Comparison of ENCODE assay signal across 13 cellular contexts in the genomic region with DNA sequence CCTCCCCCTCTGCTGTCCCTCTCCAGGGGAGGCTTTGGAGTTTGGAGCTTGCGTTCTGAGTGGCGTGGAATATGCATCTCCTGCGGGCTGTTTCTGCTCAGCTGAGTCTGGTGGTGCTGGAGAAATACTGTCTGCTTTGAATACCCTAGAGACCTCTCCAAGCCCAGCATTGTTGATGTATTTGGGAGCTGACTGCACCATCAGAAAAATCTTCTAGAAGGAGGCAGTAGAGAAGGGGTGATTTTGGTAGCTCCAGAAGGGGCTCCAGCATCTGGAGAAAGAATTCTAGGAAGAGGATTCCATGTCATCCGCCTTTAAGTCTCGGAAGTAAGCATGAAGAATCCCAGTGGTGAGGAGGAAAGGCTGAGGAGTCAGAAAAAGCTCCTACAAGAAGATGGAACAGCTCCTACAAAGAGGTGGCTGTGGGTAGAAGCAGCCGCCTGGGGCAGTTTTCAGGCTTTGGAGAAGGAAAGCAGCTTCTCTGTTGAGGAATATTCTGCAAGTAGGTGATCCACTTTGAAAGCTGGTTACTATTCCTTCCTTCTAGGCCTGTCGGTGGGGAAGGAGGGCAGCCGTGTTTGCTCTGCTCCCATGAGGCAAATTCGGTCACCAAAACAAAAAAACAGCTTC. TPM values are rescaled to one million over a fixed set of nuclear protein-coding genes. Genes with fewer than 3 reads are reported as not detected.
DNase-seq lines count a peak whose midpoint lies in the region; ATAC-seq and TF ChIP-seq lines count a peak whose summit lies in the region.
"Had no signal": no experiment of that assay in that cellular context is flagged by ENCODE, and none has a peak within 500 bp of the region (broad histone marks: within the 10 kb centered on the region; RNA-seq: fewer than 3 reads in every experiment).

No MANE protein-coding gene starts in this region.

- ATAC-seq in upper lobe of right lung (no peak), GM21717 (IDR thresholded peaks at IDR 0.05; ENCODE audit: unreplicated experiment) (no peak)

- H3K27me3 ChIP-seq in endodermal cell (ENCODE audit: control insufficient read depth, insufficient read depth, low read length, poor library complexity, severe bottlenecking): no peaks in the 10 kb centered on the region
- no peaks in the 10 kb centered on the region for H3K27me3 ChIP-seq in upper lobe of right lung

- H3K4me3 ChIP-seq in endodermal cell (ENCODE audit: low read length): no peak overlapping the region
- H3K4me3 ChIP-seq in upper lobe of right lung: no peak overlapping the region

- 92 to 100% methylated on average over 3 to 9 of the region's 9 CpGs for WGBS in endodermal cell (ENCODE audit: insufficient coverage in 1 of 2, insufficient read length in 1 of 2), 2 experiments

- DNase-seq in activated naive CD4-positive, alpha-beta T cell (lab: John Stamatoyannopoulos, UW): no peak
- DNase-seq in endodermal cell: no peak
- DNase-seq in neural crest cell (ENCODE audit: low read depth, low spot score): no peak
- no peak for DNase-seq in upper lobe of right lung
- no peak for DNase-seq in GOT3 (lab: John Stamatoyannopoulos, UW)
- no peak for DNase-seq in NCI-H1092 treated with DMSO at 0.1 percent for 48 hours (lab: John Stamatoyannopoulos, UW)
- DNase-seq: GDM1; H7; NCI-H524 treated with DMSO at 0.1 percent for 48 hours; stimulated activated naive CD4-positive, alpha-beta T cell treated with Interleukin-2 at 50 U/mL for 16 hours had no signal

- H3K36me3 ChIP-seq in endodermal cell (ENCODE audit: control insufficient read depth, insufficient read depth, low read length) (peaks cover 13% of the 10 kb centered on the region), upper lobe of right lung (peaks cover 19% of the 10 kb centered on the region)

- TF ChIP-seq CTCF in endodermal cell (conservative IDR thresholded peaks at IDR 0.05): no peak
- no peak for TF ChIP-seq CTCF in neural crest cell (conservative IDR thresholded peaks at IDR 0.05)
- TF ChIP-seq CTCF in upper lobe of right lung (IDR thresholded peaks at IDR 0.05): no peak

- H3K4me1 ChIP-seq in endodermal cell (ENCODE audit: control insufficient read depth, insufficient read depth, low read length): peaks cover 11% of the 10 kb centered on the region
- peaks cover 54% of the 10 kb centered on the region for H3K4me1 ChIP-seq in upper lobe of right lung

- peak overlapping the region; percentile 22 for H3K27ac ChIP-seq in endodermal cell (ENCODE audit: low read depth, low read length)
- H3K27ac ChIP-seq in upper lobe of right lung: peak overlapping the region; percentile 32
- H3K27ac ChIP-seq: KMS-11 had no signal

- H3K27ac Mint-ChIP-seq in activated naive CD4-positive, alpha-beta T cell treated with anti-CD3 and anti-CD28 coated beads, Interleukin-2, amount 50 U/mL, for 24 hours: peak overlapping the region; percentile 89
- H3K27ac Mint-ChIP-seq in endodermal cell (peak overlapping the region; percentile 65), neural crest cell (ENCODE audit: unreplicated experiment) (peak overlapping the region; percentile 13)

- intact Hi-C loops in upper lobe of right lung (cut with DNase I): no loop called here

- H3K9me3 ChIP-seq in endodermal cell (ENCODE audit: control insufficient read depth, low read length) (no peaks in the 10 kb centered on the region), upper lobe of right lung (no peaks in the 10 kb centered on the region)

- H3K4me3 Mint-ChIP-seq in activated naive CD4-positive, alpha-beta T cell treated with anti-CD3 and anti-CD28 coated beads, Interleukin-2, amount 50 U/mL, for 24 hours: no peak overlapping the region
- no peak overlapping the region for H3K4me3 Mint-ChIP-seq in endodermal cell
- peak overlapping the region; percentile 13 for H3K4me3 Mint-ChIP-seq in neural crest cell

- no peak overlapping the region for H3K9ac ChIP-seq in endodermal cell (ENCODE audit: extremely low read depth, low read length, poor library complexity, severe bottlenecking)
- H3K9ac ChIP-seq: KMS-11 had no signal

- peaks cover 12% of the 10 kb centered on the region for H3K36me3 Mint-ChIP-seq in activated naive CD4-positive, alpha-beta T cell treated with anti-CD3 and anti-CD28 coated beads, Interleukin-2, amount 50 U/mL, for 24 hours
- H3K36me3 Mint-ChIP-seq in endodermal cell (ENCODE audit: low read depth): peaks cover 13% of the 10 kb centered on the region
- H3K36me3 Mint-ChIP-seq in neural crest cell (ENCODE audit: low read depth): peaks cover 7% of the 10 kb centered on the region

- H3K4me1 Mint-ChIP-seq in activated naive CD4-positive, alpha-beta T cell treated with anti-CD3 and anti-CD28 coated beads, Interleukin-2, amount 50 U/mL, for 24 hours: peaks cover 12% of the 10 kb centered on the region
- H3K4me1 Mint-ChIP-seq in endodermal cell (peaks cover 39% of the 10 kb centered on the region), neural crest cell (peaks cover 47% of the 10 kb centered on the region)

- H3K9me3 Mint-ChIP-seq in activated naive CD4-positive, alpha-beta T cell treated with anti-CD3 and anti-CD28 coated beads, Interleukin-2, amount 50 U/mL, for 24 hours: no peaks in the 10 kb centered on the region
- no peaks in the 10 kb centered on the region for H3K9me3 Mint-ChIP-seq in endodermal cell
- H3K9me3 Mint-ChIP-seq in neural crest cell: no peaks in the 10 kb centered on the region

- no peaks in the 10 kb centered on the region for H3K27me3 Mint-ChIP-seq in activated naive CD4-positive, alpha-beta T cell treated with anti-CD3 and anti-CD28 coated beads, Interleukin-2, amount 50 U/mL, for 24 hours
- H3K27me3 Mint-ChIP-seq in endodermal cell (ENCODE audit: insufficient read depth) (peaks cover 18% of the 10 kb centered on the region), neural crest cell (ENCODE audit: low read depth) (no peaks in the 10 kb centered on the region)

RNA-seq across cellular contexts. Expression of gene MLXIP, which starts 9.7 kb away (rescaled TPM):
- 10 to 100 TPM; 27.4 to 32.2 TPM for total RNA-seq in endodermal cell
- 21.0 TPM for polyA plus RNA-seq in endodermal cell (2013, experiment 1 of 2)
- 18.5 TPM for polyA plus RNA-seq in endodermal cell (2013, experiment 2 of 2)
- total RNA-seq in neural crest cell: 39.8 and 44.5 TPM in 2 replicates
- total RNA-seq in upper lobe of right lung: 57.4 TPM

Comparison
In these comparisons a context has a peak if more than half of its experiments do, and no peak if none do; other contexts are left out.
1. H3K27ac Mint-ChIP-seq: peak in every context shown above with its lines; median percentile 89 in activated naive CD4-positive, alpha-beta T cell treated with anti-CD3 and anti-CD28 coated beads, Interleukin-2, amount 50 U/mL, for 24 hours; 65 in endodermal cell; 13 in neural crest cell.